ENCODE assay signal across 13 cellular contexts in the genomic region with DNA sequence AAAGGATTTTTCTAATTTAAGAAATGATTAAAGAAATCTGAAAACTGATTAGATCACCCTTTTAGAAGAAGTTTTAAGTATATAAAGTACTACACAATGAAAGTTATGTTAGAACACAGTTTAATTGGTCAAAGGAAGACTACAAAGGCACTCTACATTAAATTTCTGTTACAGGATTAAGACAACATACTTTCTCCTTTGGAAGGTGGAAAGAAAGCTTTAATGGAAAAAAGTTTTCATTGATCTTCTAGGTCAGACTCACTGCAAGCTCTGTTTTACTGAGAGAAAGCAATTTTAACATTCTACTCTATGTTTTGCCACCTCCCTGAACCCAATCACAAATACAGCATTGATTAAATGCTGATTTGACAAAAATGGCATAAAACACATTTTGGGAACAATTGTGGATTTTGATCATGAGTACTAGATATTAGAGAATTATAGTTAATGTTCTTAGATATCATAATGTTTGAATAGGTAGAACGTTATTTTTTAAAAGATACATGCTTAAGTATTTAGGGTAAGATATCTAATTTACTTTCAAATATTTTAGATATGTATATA.
"Had no signal": no experiment of that assay in that cellular context is flagged by ENCODE, and none has a peak within 500 bp of the region (broad histone marks: within the 10 kb centered on the region; RNA-seq: fewer than 3 reads in every experiment).

No MANE protein-coding gene starts in this region.

- DNase-seq: activated B cell treated with CpG ODN at 0.5 μM for 24 hours; activated CD4-positive, alpha-beta T cell treated with anti-CD3 and anti-CD28 coated beads for 48 hours; activated naive CD4-positive, alpha-beta T cell treated with anti-CD3 and anti-CD28 coated beads, Interleukin-2, amount 10 ng/mL, durations not matched to agents 7 days and 5 days; caudate nucleus; colonic mucosa; islet precursor cell; mucosa of descending colon; naive thymus-derived CD8-positive, alpha-beta T cell; retina; stimulated activated naive CD4-positive, alpha-beta T cell had no signal

- H3K27me3 Mint-ChIP-seq: activated B cell treated with CpG ODN at 0.5 μM for 24 hours; activated naive CD4-positive, alpha-beta T cell treated with anti-CD3 and anti-CD28 coated beads, Interleukin-2, amount 10 ng/mL, durations not matched to agents 7 days and 5 days; naive thymus-derived CD8-positive, alpha-beta T cell had no signal

- ATAC-seq: esophagus mucosa; mucosa of descending colon; naive thymus-derived CD8-positive, alpha-beta T cell had no signal

- H3K4me3 Mint-ChIP-seq: activated B cell treated with CpG ODN at 0.5 μM for 24 hours; activated naive CD4-positive, alpha-beta T cell treated with anti-CD3 and anti-CD28 coated beads, Interleukin-2, amount 10 ng/mL, durations not matched to agents 7 days and 5 days; naive thymus-derived CD8-positive, alpha-beta T cell; T-helper 1 cell treated with Interleukin-12 subunit alpha and Interleukin-12 subunit beta and Interleukin-4 antibody, amounts not matched to agents 30 μg/mL and 1 μg/mL, for 36 hours had no signal

- H3K4me1 ChIP-seq: colonic mucosa had no signal

- H3K27ac ChIP-seq: colonic mucosa, tibial nerve had no signal

- H3K27ac Mint-ChIP-seq: activated B cell treated with CpG ODN at 0.5 μM for 24 hours had no signal

- H3K4me1 Mint-ChIP-seq: activated B cell treated with CpG ODN at 0.5 μM for 24 hours had no signal

- H3K9me3 ChIP-seq: colonic mucosa, mucosa of descending colon, tibial nerve had no signal

- H3K9me3 Mint-ChIP-seq: activated B cell treated with CpG ODN at 0.5 μM for 24 hours; activated naive CD4-positive, alpha-beta T cell treated with anti-CD3 and anti-CD28 coated beads, Interleukin-2, amount 10 ng/mL, durations not matched to agents 7 days and 5 days; naive thymus-derived CD8-positive, alpha-beta T cell; T-helper 1 cell treated with Interleukin-12 subunit alpha and Interleukin-12 subunit beta and Interleukin-4 antibody, amounts not matched to agents 30 μg/mL and 1 μg/mL, for 36 hours had no signal

- H3K4me3 ChIP-seq: colonic mucosa, mucosa of descending colon, tibial nerve had no signal

- H3K27me3 ChIP-seq: colonic mucosa, tibial nerve had no signal
